Comparison of ENCODE assay signal across 9 cellular contexts in genomic region chr16:63289834-63290460, GRCh38.
DNase-seq lines count a peak whose midpoint lies in the region; ATAC-seq and TF ChIP-seq lines count a peak whose summit lies in the region.
"Had no signal": no experiment of that assay in that cellular context is flagged by ENCODE, and none has a peak within 500 bp of the region (broad histone marks: within the 10 kb centered on the region; RNA-seq: fewer than 3 reads in every experiment).

No MANE protein-coding gene starts in this region.

- H4K20me1 ChIP-seq in MM.1S (ENCODE audit: insufficient read depth, low read length) = no peaks in the 10 kb centered on the region
- H4K20me1 ChIP-seq: BLaER1 had no signal

- no peaks in the 10 kb centered on the region for H3K4me1 ChIP-seq in MM.1S (ENCODE audit: low read length)
- peaks cover 0 to 17% (median 0%) of the 10 kb centered on the region in 12 donors for H3K4me1 ChIP-seq in heart left ventricle

- TF ChIP-seq CTCF in MM.1S (IDR thresholded peaks at IDR 0.05; ENCODE audit: low read length) = peak; percentile 87
- peak; percentile 45 to 72 (median 66) for TF ChIP-seq CTCF in heart left ventricle (IDR thresholded peaks at IDR 0.05)
- peak; percentile 94 for TF ChIP-seq CTCF in retinal pigment epithelial cell (conservative IDR thresholded peaks at IDR 0.05; ENCODE audit: low read depth, low read length)

- no peaks in the 10 kb centered on the region for H3K27me3 ChIP-seq in MM.1S (replicated peaks; ENCODE audit: insufficient read depth, low read length)
- no peaks in the 10 kb centered on the region for H3K27me3 ChIP-seq in heart left ventricle
- H3K27me3 ChIP-seq: BLaER1 had no signal

- no peaks in the 10 kb centered on the region for H3K9me2 ChIP-seq in MM.1S (replicated peaks; ENCODE audit: insufficient read depth, low read length)

- peak; percentile 66 to 88 (median 84) for ATAC-seq in heart left ventricle

- no peaks in the 10 kb centered on the region for H3F3A ChIP-seq in MM.1S (ENCODE audit: insufficient read depth, low read length)

- H3K4me3 ChIP-seq in MM.1S (ENCODE audit: low read length) (no peak overlapping the region), heart left ventricle (no peak overlapping the region), retinal pigment epithelial cell (ENCODE audit: low read length) (no peak overlapping the region)
- H3K4me3 ChIP-seq: BLaER1 had no signal

- H3K27ac ChIP-seq in MM.1S (ENCODE audit: low read length) = no peak overlapping the region
- no peak overlapping the region for H3K27ac ChIP-seq in heart left ventricle
- H3K27ac ChIP-seq: BLaER1 had no signal

- TF ChIP-seq POLR2A in heart left ventricle (IDR thresholded peaks at IDR 0.05) = no peak

- no peaks in the 10 kb centered on the region for H3K79me2 ChIP-seq in MM.1S (ENCODE audit: low read length)

- no peak overlapping the region for H2AFZ ChIP-seq in MM.1S (ENCODE audit: low read length)

- no peaks in the 10 kb centered on the region for H3K36me3 ChIP-seq in MM.1S (replicated peaks; ENCODE audit: insufficient read depth, low read length)
- no peaks in the 10 kb centered on the region for H3K36me3 ChIP-seq in heart left ventricle
- H3K36me3 ChIP-seq: BLaER1 had no signal

- no peaks in the 10 kb centered on the region for H3K9me3 ChIP-seq in MM.1S (replicated peaks; ENCODE audit: insufficient read depth, low read length)
- H3K9me3 ChIP-seq in heart left ventricle = no peaks in the 10 kb centered on the region
- H3K9me3 ChIP-seq: BLaER1 had no signal

- intact Hi-C loops in heart left ventricle (cut with DNase I) = loop anchor here in 1 of 10 donors (5.0 to 10.0 kb wide), 2 partner anchors 1065 to 1098 kb away; no protein-coding TSS in a partner anchor

- no peak overlapping the region for H3K9ac ChIP-seq in MM.1S (ENCODE audit: low read length)
- H3K9ac ChIP-seq: BLaER1 had no signal

- H3K4me2 ChIP-seq in MM.1S (ENCODE audit: low read depth, low read length) = no peak overlapping the region
- H3K4me2 ChIP-seq: BLaER1 had no signal

- WGBS in heart left ventricle, 4 donors = 40 to 53% (median 49%) methylated on average over 16 of the region's 16 CpGs

- DNase-seq in NCI-H146 (lab: John Stamatoyannopoulos, UW) = peak; percentile 51
- DNase-seq in NCI-H146 treated with DMSO at 0.1 percent for 48 hours (lab: John Stamatoyannopoulos, UW; ENCODE audit: unreplicated experiment) = no peak
- peak; percentile 55 for DNase-seq in MM.1S
- peak; percentile 70 for DNase-seq in SK-N-DZ (ENCODE audit: low spot score)
- peak in 4 of 5 donors; percentile 8 to 48 (median 34) for DNase-seq in heart left ventricle
- DNase-seq in retinal pigment epithelial cell (ENCODE audit: low read depth) = no peak
- DNase-seq in central memory CD4-positive, alpha-beta T cell = no peak
- no peak for DNase-seq in activated gamma-delta T cell treated with Interleukin-2 at 50 U/mL for 16 hours

Comparison
In these comparisons a context has a peak if more than half of its experiments do, and no peak if none do; other contexts are left out.
1. DNase-seq: peak in NCI-H146 (single experiment), MM.1S (single experiment), SK-N-DZ (single experiment) and heart left ventricle (4 of 5); none in NCI-H146 treated with DMSO at 0.1 percent for 48 hours (single experiment), retinal pigment epithelial cell (single experiment), central memory CD4-positive, alpha-beta T cell (single experiment) and activated gamma-delta T cell treated with Interleukin-2 at 50 U/mL for 16 hours (single experiment).
2. Peak in every context shown above with its lines, with median percentiles within 50 percentile points of each other: CTCF ChIP-seq.